ENCODE assay signal across 27 cellular contexts in the genomic region with DNA sequence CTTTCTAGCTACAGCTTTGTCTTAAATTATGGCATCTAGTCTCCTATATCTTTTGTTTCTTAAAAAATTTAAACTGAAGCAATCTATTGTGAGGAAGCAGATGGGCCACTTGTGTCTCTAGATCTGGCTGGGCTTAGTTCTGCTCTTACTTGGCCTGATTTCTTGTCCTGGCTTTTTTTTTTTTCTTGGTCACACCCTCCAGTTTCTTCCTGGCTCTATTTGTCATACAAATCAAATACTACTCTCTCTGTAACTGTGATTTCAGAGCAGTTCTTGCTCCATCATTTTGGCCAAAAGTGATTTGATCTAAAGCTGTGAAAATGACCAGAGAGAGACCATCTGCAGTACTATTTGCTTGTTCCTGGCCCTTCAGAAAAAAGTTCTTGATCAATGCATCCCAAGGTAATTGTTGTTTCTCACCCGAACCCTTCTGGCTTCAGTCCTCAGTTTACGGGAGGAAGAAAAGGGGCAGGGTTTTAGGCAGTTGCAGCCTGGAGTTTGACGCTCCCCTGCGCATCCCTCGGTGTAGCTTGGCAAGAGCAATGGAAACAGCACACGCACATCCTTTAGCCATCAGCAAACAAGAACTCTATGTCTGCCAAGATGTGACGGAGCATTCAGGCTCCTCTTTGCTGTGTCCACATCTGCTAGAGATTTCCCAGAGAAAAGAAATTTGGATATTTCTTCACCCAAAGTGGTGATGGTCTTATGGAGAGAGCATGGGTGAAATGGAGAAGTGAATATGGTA. TPM values are rescaled to one million over a fixed set of nuclear protein-coding genes. Genes with fewer than 3 reads are reported as not detected.
DNase-seq lines count a peak whose midpoint lies in the region; ATAC-seq, FAIRE-seq and TF ChIP-seq lines count a peak whose summit lies in the region.
"Had no signal": no experiment of that assay in that cellular context is flagged by ENCODE, and none has a peak within 500 bp of the region (broad histone marks: within the 10 kb centered on the region; RNA-seq: fewer than 3 reads in every experiment).

No MANE protein-coding gene starts in this region.

- H3K27ac ChIP-seq in heart left ventricle (peak overlapping the region in 11 of 12 donors; percentile 9 to 71 (median 60)), pancreas (no peak overlapping the region)
- H3K27ac ChIP-seq: 22Rv1, brain microvascular endothelial cell, foreskin keratinocyte, hepatocyte, upper lobe of right lung had no signal

- peaks cover 0 to 15% (median 9%) of the 10 kb centered on the region in 12 donors for H3K4me1 ChIP-seq in heart left ventricle
- H3K4me1 ChIP-seq in pancreas: no peaks in the 10 kb centered on the region
- H3K4me1 ChIP-seq: foreskin keratinocyte, upper lobe of right lung had no signal

- no peaks in the 10 kb centered on the region for H3K36me3 ChIP-seq in heart left ventricle
- H3K36me3 ChIP-seq in pancreas: no peaks in the 10 kb centered on the region
- H3K36me3 ChIP-seq: brain microvascular endothelial cell, upper lobe of right lung had no signal

- TF ChIP-seq POLR2A in heart left ventricle (IDR thresholded peaks at IDR 0.05): no peak

- TF ChIP-seq CTCF in heart left ventricle (IDR thresholded peaks at IDR 0.05) (no peak), pancreas (IDR thresholded peaks at IDR 0.05) (no peak)

- ATAC-seq in Right ventricle myocardium inferior (peak; percentile 90), heart left ventricle (peak; percentile 69 to 97 (median 91)), pancreas (peak in 3 of 4 donors; percentile 37 to 48 (median 43)), GM19463 (IDR thresholded peaks at IDR 0.05; ENCODE audit: unreplicated experiment) (no peak), GM19328 (IDR thresholded peaks at IDR 0.05; ENCODE audit: unreplicated experiment) (no peak)
- ATAC-seq: activated CD8-positive, alpha-beta memory T cell treated with anti-CD3 and anti-CD28 coated beads, Interleukin-2, amount 10 ng/mL, durations not matched to agents 7 days and 5 days; foreskin keratinocyte; Panc1; upper lobe of right lung; WTC11 had no signal

- peak; percentile 62 for DNase-seq in Right ventricle myocardium inferior (ENCODE audit: missing footprints)
- no peak for DNase-seq in cardiac septum (ENCODE audit: low spot score)
- peak in 4 of 5 donors; percentile 35 to 68 (median 63) for DNase-seq in heart left ventricle
- no peak for DNase-seq in pancreas
- DNase-seq in NCI-H2171 (lab: John Stamatoyannopoulos, UW): no peak
- no peak for DNase-seq in DMS53 (lab: John Stamatoyannopoulos, UW)
- DNase-seq: activated CD8-positive, alpha-beta memory T cell treated with anti-CD3 and anti-CD28 coated beads, Interleukin-2, amount 10 ng/mL, durations not matched to agents 7 days and 5 days; activated T-cell treated with anti-CD3 and anti-CD28 coated beads, Interleukin-2, amount 50 U/mL, for 48 hours; AML-193; brain microvascular endothelial cell; CD4-positive, alpha-beta T cell; DMS 273 treated with DMSO at 0.1 percent for 48 hours; effector CD4-positive, alpha-beta T cell; foreskin keratinocyte; NCI-H1048; NCI-H1694 treated with DMSO at 0.1 percent for 48 hours; NCI-H526; occipital lobe; stimulated activated CD4-positive, alpha-beta T cell treated with anti-CD3 and anti-CD28 coated beads, Interleukin-4, amount 100 ng/mL, for 1 hour; upper lobe of right lung had no signal

- intact Hi-C loops in Right ventricle myocardium inferior (cut with DNase I): no loop called here
- intact Hi-C loops in cardiac septum (cut with DNase I): no loop called here
- intact Hi-C loops in heart left ventricle (cut with DNase I): loop anchor here in 1 of 10 donors (10.0 kb wide), 1 partner anchor 154 kb away; no protein-coding TSS in a partner anchor
- intact Hi-C loops in pancreas (cut with DNase I): no loop called here

- H3K9me3 ChIP-seq in heart left ventricle (no peaks in the 10 kb centered on the region), pancreas (no peaks in the 10 kb centered on the region)
- H3K9me3 ChIP-seq: upper lobe of right lung had no signal

- 44 to 59% (median 50%) methylated on average over 7 of the region's 7 CpGs for WGBS in heart left ventricle, 4 donors
- WGBS in pancreas, 2 donors: 72 to 80% methylated on average over 7 of the region's 7 CpGs

- H3K27me3 ChIP-seq in heart left ventricle (peaks cover 0 to 3% (median 0%) of the 10 kb centered on the region in 9 donors), pancreas (no peaks in the 10 kb centered on the region)
- H3K27me3 ChIP-seq: brain microvascular endothelial cell, foreskin keratinocyte, hepatocyte, upper lobe of right lung had no signal

- no peak for FAIRE-seq in pancreas (lab: Jason Lieb, UNC)
- FAIRE-seq: H54 had no signal

- H3K4me3 ChIP-seq in heart left ventricle (peak overlapping the region in 2 of 12 donors; percentile 11), pancreas (no peak overlapping the region)
- H3K4me3 ChIP-seq: hepatocyte, upper lobe of right lung had no signal

RNA-seq across cellular contexts. Expression of a gene that starts 31.6 kb away (rescaled TPM):
- 1.9 TPM for total RNA-seq in Right ventricle myocardium inferior
- total RNA-seq in cardiac septum: 2.4 TPM
- 1 to 10 TPM; 1.3 to 8.7 (median 2.4) TPM for total RNA-seq in heart left ventricle
- 1 to 10 TPM in 1 of 2 donors, under 1 TPM in 1; 0.84 to 2.8 TPM for polyA plus RNA-seq in heart left ventricle
- total RNA-seq in pancreas: 1 to 10 TPM in 2 of 6 donors, under 1 TPM in 4; 0.39 to 2.2 (median 0.74) TPM
- 1 to 10 TPM in 1 of 2 donors, under 1 TPM in 1; 0.49 to 2.0 TPM for polyA plus RNA-seq in pancreas

Comparison
In these comparisons a context has a peak if more than half of its experiments do, and no peak if none do; other contexts are left out.
1. DNase-seq: peak in Right ventricle myocardium inferior (single experiment) and heart left ventricle (4 of 5); none in cardiac septum (single experiment), pancreas (0 of 6), NCI-H2171 (single experiment) and DMS53 (single experiment).
2. ATAC-seq: peak in Right ventricle myocardium inferior (single experiment), heart left ventricle (4 of 4) and pancreas (3 of 4); none in GM19463 (single experiment) and GM19328 (single experiment).
3. H3K27ac ChIP-seq: peak in heart left ventricle (11 of 12); none in pancreas (0 of 4).